ENCODE assay signal across 10 cellular contexts in the genomic region with DNA sequence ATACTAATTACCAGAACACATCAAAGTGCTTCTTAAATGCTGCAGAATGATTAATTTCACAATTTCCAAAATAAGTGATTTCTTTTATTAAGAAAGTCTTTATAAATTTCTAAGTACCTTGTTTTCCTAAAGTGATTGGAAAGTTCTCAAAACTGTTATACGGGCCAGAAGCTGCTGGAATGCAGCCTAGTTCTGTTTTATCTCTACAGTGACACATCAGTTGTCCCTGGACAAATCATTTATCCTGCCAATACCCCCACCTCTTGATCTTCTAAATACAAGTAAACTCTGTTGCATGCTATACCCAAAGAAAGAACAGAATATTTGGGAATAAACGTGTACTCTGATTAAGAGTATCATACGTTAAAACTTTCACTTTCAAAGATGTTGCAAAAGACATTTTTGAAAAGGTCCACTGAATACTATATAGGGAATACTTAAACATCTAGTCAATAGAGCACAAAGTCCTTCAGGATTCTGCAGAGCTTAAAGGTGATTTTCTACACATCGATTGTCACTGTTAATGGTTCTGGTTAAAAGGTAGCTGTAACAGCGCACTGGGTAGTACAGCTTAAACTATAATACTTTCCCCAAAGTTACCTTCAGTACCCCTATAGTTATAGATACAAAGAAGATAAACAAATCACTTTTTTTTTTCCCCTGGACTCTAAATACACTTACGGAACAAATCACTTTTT.
DNase-seq lines count a peak whose midpoint lies in the region; ATAC-seq, FAIRE-seq and TF ChIP-seq lines count a peak whose summit lies in the region.
"Had no signal": no experiment of that assay in that cellular context is flagged by ENCODE, and none has a peak within 500 bp of the region (broad histone marks: within the 10 kb centered on the region; RNA-seq: fewer than 3 reads in every experiment).

No MANE protein-coding gene starts in this region.

- H3K27me3 Mint-ChIP-seq in activated CD8-positive, alpha-beta T cell treated with anti-CD3 and anti-CD28 coated beads for 36 hours = no peaks in the 10 kb centered on the region
- H3K27me3 Mint-ChIP-seq: brain had no signal

- H3K4me3 ChIP-seq in HEK293 (ENCODE audit: low read depth, low read length) (no peak overlapping the region), cardiac muscle cell (no peak overlapping the region), small intestine (ENCODE audit: low read depth in 1 of 2, low read length in 2 of 2) (no peak overlapping the region)

- CTCF ChIA-PET in HEK293 (lab: Yijun Ruan, JAX) = interaction anchor here (0.5 to 1.7 kb wide), 7 partner anchors 138 to 295 kb away, joined by 3 to 6 read pairs (median 3); partner anchors contain the start of gene APOA5
- CTCF ChIA-PET in activated CD8-positive, alpha-beta T cell treated with anti-CD3 and anti-CD28 coated beads for 36 hours (lab: Charles Lee) = interaction anchor here (0.6 to 3.0 kb wide), 11 partner anchors 20 to 297 kb away, joined by 3 to 11 read pairs (median 3); no protein-coding TSS in a partner anchor

- H3K4me1 ChIP-seq in HEK293 (ENCODE audit: control insufficient read depth, insufficient read depth, low read length) = no peaks in the 10 kb centered on the region
- H3K4me1 ChIP-seq in cardiac muscle cell (ENCODE audit: low read depth) = peaks cover 52% of the 10 kb centered on the region
- H3K4me1 ChIP-seq in small intestine (ENCODE audit: control insufficient read depth in 2 of 2, insufficient read depth in 1 of 2, low read depth in 1 of 2, low read length in 1 of 2) = peaks cover 2 to 20% of the 10 kb centered on the region in 2 donors

- intact Hi-C loops in activated CD8-positive, alpha-beta T cell treated with anti-CD3 and anti-CD28 coated beads for 36 hours (cut with micrococcal nuclease) = loop anchor here (5.0 kb wide), 2 partner anchors 53 to 168 kb away; partner anchors contain the start of gene SIK3

- peaks cover 31% of the 10 kb centered on the region for H3K36me3 Mint-ChIP-seq in activated CD8-positive, alpha-beta T cell treated with anti-CD3 and anti-CD28 coated beads for 36 hours (ENCODE audit: low read depth)

- H3K36me3 ChIP-seq in HEK293 (ENCODE audit: control insufficient read depth in 2 of 2, insufficient read depth in 1 of 2, low read length in 2 of 2) = peaks cover 0 to 19% of the 10 kb centered on the region in 2 experiments; a peak in 1 of 3 replicates
- no peaks in the 10 kb centered on the region for H3K36me3 ChIP-seq in cardiac muscle cell
- peaks cover 0 to 3% of the 10 kb centered on the region in 2 donors for H3K36me3 ChIP-seq in small intestine (ENCODE audit: control insufficient read depth in 2 of 2, insufficient read depth in 2 of 2, low read length in 2 of 2)

- WGBS in small intestine, 3 donors = 22 to 34% (median 28%) methylated on average over 6 of the region's 6 CpGs

- no peak for DNase-seq in activated CD8-positive, alpha-beta T cell treated with anti-CD3 and anti-CD28 coated beads for 36 hours
- DNase-seq in cardiac muscle cell (ENCODE audit: low read depth in 1 of 2, low spot score in 1 of 2) (peak in 1 of 2 donors; percentile 34), small intestine (peak; percentile 17), NCI-H2196 treated with DMSO at 0.1 percent for 48 hours (lab: John Stamatoyannopoulos, UW; ENCODE audit: unreplicated experiment) (no peak), foreskin melanocyte (no peak)
- DNase-seq: NCI-H2081 treated with DMSO at 0.1 percent for 48 hours had no signal

- peaks cover 83% of the 10 kb centered on the region for H3K4me1 Mint-ChIP-seq in activated CD8-positive, alpha-beta T cell treated with anti-CD3 and anti-CD28 coated beads for 36 hours (ENCODE audit: low read depth)

- POLR2A ChIA-PET in HEK293 (lab: Yijun Ruan, JAX) = no interaction called here
- POLR2A ChIA-PET in activated CD8-positive, alpha-beta T cell treated with anti-CD3 and anti-CD28 coated beads for 36 hours (lab: Charles Lee) = interaction anchor here (1.7 to 3.9 kb wide), 2 partner anchors 169 to 250 kb away, joined by 4 to 22 read pairs; partner anchors contain the start of gene SIK3

- FAIRE-seq in small intestine (lab: Jason Lieb, UNC) = no peak

- H3K9me3 ChIP-seq in HEK293 (ENCODE audit: control insufficient read depth, insufficient read depth, low read depth, low read length) (no peaks in the 10 kb centered on the region), cardiac muscle cell (ENCODE audit: low read depth) (no peaks in the 10 kb centered on the region), small intestine (ENCODE audit: control insufficient read depth, low read depth) (no peaks in the 10 kb centered on the region)

- H3K27me3 ChIP-seq in cardiac muscle cell = no peaks in the 10 kb centered on the region
- no peaks in the 10 kb centered on the region for H3K27me3 ChIP-seq in small intestine (ENCODE audit: control insufficient read depth in 2 of 2, insufficient read depth in 2 of 2, low read length in 2 of 2)

- no peak overlapping the region for H3K27ac ChIP-seq in HEK293 (ENCODE audit: extremely low read depth, low read depth, low read length)
- H3K27ac ChIP-seq in cardiac muscle cell = peak overlapping the region; percentile 75
- H3K27ac ChIP-seq in small intestine (ENCODE audit: low read depth in 1 of 2, low read length in 1 of 2) = no peak overlapping the region

- H3K9me3 Mint-ChIP-seq in activated CD8-positive, alpha-beta T cell treated with anti-CD3 and anti-CD28 coated beads for 36 hours = peaks cover 8% of the 10 kb centered on the region
- H3K9me3 Mint-ChIP-seq: brain had no signal

- peak overlapping the region; percentile 95 for H3K27ac Mint-ChIP-seq in activated CD8-positive, alpha-beta T cell treated with anti-CD3 and anti-CD28 coated beads for 36 hours

- no peak for ATAC-seq in activated CD8-positive, alpha-beta T cell treated with anti-CD3 and anti-CD28 coated beads for 36 hours
- ATAC-seq in GM18858 (IDR thresholded peaks at IDR 0.05; ENCODE audit: unreplicated experiment) = no peak
- no peak for ATAC-seq in GM18909 (IDR thresholded peaks at IDR 0.05; ENCODE audit: poor library complexity, unreplicated experiment)

- TF ChIP-seq CTCF in HEK293 (tag by site-specific recombination; IDR thresholded peaks at IDR 0.05) (no peak), cardiac muscle cell (IDR thresholded peaks at IDR 0.05; ENCODE audit: low read depth, low read length) (no peak)
- no peak for TF ChIP-seq CTCF in activated CD8-positive, alpha-beta T cell treated with anti-CD3 and anti-CD28 coated beads for 36 hours (IDR thresholded peaks at IDR 0.05)

- H3K4me3 Mint-ChIP-seq in activated CD8-positive, alpha-beta T cell treated with anti-CD3 and anti-CD28 coated beads for 36 hours = peak overlapping the region; percentile 71

TF ChIP-seq in HEK293, 187 proteins besides CTCF, POLR2A, EP300 and RAD21:
- TF ChIP-seq PRDM6 (tag by site-specific recombination; IDR thresholded peaks at IDR 0.05) (peak; percentile 28; the same call in 1 of the 2 replicates), ZNF48 (tag by site-specific recombination; IDR thresholded peaks at IDR 0.05) (no peak), ZNF274 (IDR thresholded peaks at IDR 0.05; ENCODE audit: low read length) (no peak), ZNF274 (tag by site-specific recombination; IDR thresholded peaks at IDR 0.05; ENCODE audit: borderline replicate concordance) (no peak)
